ENCODE assay signal across 27 cellular contexts in genomic region chr11:29511394-29511793, GRCh38.
"Had no signal": no experiment of that assay in that cellular context is flagged by ENCODE, and none has a peak within 500 bp of the region (broad histone marks: within the 10 kb centered on the region; RNA-seq: fewer than 3 reads in every experiment).

No MANE protein-coding gene starts in this region.

- H3K9ac ChIP-seq: neural progenitor cell had no signal

- FAIRE-seq: pancreas, small intestine had no signal

- H3K4me1 ChIP-seq: neural progenitor cell, pancreas, prostate gland, right atrium auricular region, sigmoid colon, stomach, thyroid gland, tibial nerve, upper lobe of right lung, uterus had no signal

- H3K4me2 ChIP-seq: neural progenitor cell had no signal

- DNase-seq: naive B cell; naive thymus-derived CD8-positive, alpha-beta T cell; nephron progenitor cell; occipital lobe; pancreas; retina; sigmoid colon; small intestine; stimulated activated CD4-positive, alpha-beta T cell treated with anti-CD3 and anti-CD28 coated beads, Interleukin-15, amount 100 ng/mL, for 24 hours; stimulated activated CD4-positive, alpha-beta T cell treated with anti-CD3 and anti-CD28 coated beads, Interleukin-2, amount 100 ng/mL, for 24 hours; stimulated activated CD4-positive, alpha-beta T cell treated with anti-CD3 and anti-CD28 coated beads, Interleukin-2, amount 100 ng/mL, for 48 hours; stimulated activated CD4-positive, alpha-beta T cell treated with anti-CD3 and anti-CD28 coated beads, Interleukin-4, amount 100 ng/mL, for 24 hours; stimulated activated naive B cell treated with anti-CD40 and anti-IgM and Interleukin-4, amounts not matched to agents 10 μg/mL and 1 μg/mL and 100 μg/mL, for 72 hours; stimulated activated naive CD4-positive, alpha-beta T cell treated with Interleukin-2 at 50 U/mL for 16 hours; stomach; thyroid gland; trophoblast cell; upper lobe of right lung; uterus had no signal

- H3K36me3 Mint-ChIP-seq: naive B cell; naive thymus-derived CD8-positive, alpha-beta T cell; natural killer cell treated with Interleukin-12 subunit alpha and Interleukin-12 subunit beta and Interleukin-15 and Interleukin-18, amount 100 ng/mL, for 72 hours; neural progenitor cell; stimulated activated effector memory CD8-positive, alpha-beta T cell treated with anti-CD3 and anti-CD28 coated beads, Interleukin-12 subunit alpha, Interleukin-12 subunit beta, amount 100 ng/mL, for 72 hours; stimulated activated naive B cell treated with anti-CD40 and anti-IgM and Interleukin-4, amounts not matched to agents 10 μg/mL and 1 μg/mL and 100 μg/mL, for 72 hours had no signal

- H2AFZ ChIP-seq: neural progenitor cell had no signal

- H3K36me3 ChIP-seq: neural progenitor cell, pancreas, prostate gland, right atrium auricular region, sigmoid colon, stomach, thoracic aorta, thyroid gland, tibial nerve, upper lobe of right lung, uterus had no signal

- ATAC-seq: naive thymus-derived CD8-positive, alpha-beta T cell; natural killer cell treated with Interleukin-12 subunit alpha and Interleukin-12 subunit beta and Interleukin-15 and Interleukin-18, amount 100 ng/mL, for 72 hours; pancreas; stimulated activated effector memory CD8-positive, alpha-beta T cell treated with anti-CD3 and anti-CD28 coated beads, Interleukin-12 subunit alpha, Interleukin-12 subunit beta, amount 100 ng/mL, for 72 hours; stimulated activated naive B cell treated with anti-CD40 and anti-IgM and Interleukin-4, amounts not matched to agents 10 μg/mL and 1 μg/mL and 100 μg/mL, for 72 hours; upper lobe of right lung had no signal

- H3K9me3 Mint-ChIP-seq: nephron progenitor cell, neural progenitor cell had no signal

- H3K27ac ChIP-seq: neural progenitor cell, pancreas, prostate gland, right atrium auricular region, sigmoid colon, stomach, thoracic aorta, thyroid gland, tibial nerve, upper lobe of right lung, uterus had no signal

- H3K9me3 ChIP-seq: pancreas, prostate gland, right atrium auricular region, sigmoid colon, stomach, thoracic aorta, thyroid gland, tibial nerve, upper lobe of right lung, uterus had no signal

- H3K27ac Mint-ChIP-seq: naive B cell; naive thymus-derived CD8-positive, alpha-beta T cell; natural killer cell treated with Interleukin-12 subunit alpha and Interleukin-12 subunit beta and Interleukin-15 and Interleukin-18, amount 100 ng/mL, for 72 hours; nephron progenitor cell; neural progenitor cell; stimulated activated effector memory CD8-positive, alpha-beta T cell treated with anti-CD3 and anti-CD28 coated beads, Interleukin-12 subunit alpha, Interleukin-12 subunit beta, amount 100 ng/mL, for 72 hours; stimulated activated naive B cell treated with anti-CD40 and anti-IgM and Interleukin-4, amounts not matched to agents 10 μg/mL and 1 μg/mL and 100 μg/mL, for 72 hours; stimulated activated naive CD8-positive, alpha-beta T cell treated with anti-CD3 and anti-CD28 coated beads, Interleukin-15, Interleukin-2, amounts not matched to agents 100 ng/mL and 50 ng/mL, for 24 hours had no signal

- H3K27me3 ChIP-seq: neural progenitor cell, pancreas, right atrium auricular region, sigmoid colon, stomach, thyroid gland, tibial nerve, upper lobe of right lung, uterus had no signal

- H3K27me3 Mint-ChIP-seq: naive B cell; naive thymus-derived CD8-positive, alpha-beta T cell; natural killer cell treated with Interleukin-12 subunit alpha and Interleukin-12 subunit beta and Interleukin-15 and Interleukin-18, amount 100 ng/mL, for 72 hours; stimulated activated naive B cell treated with anti-CD40 and anti-IgM and Interleukin-4, amounts not matched to agents 10 μg/mL and 1 μg/mL and 100 μg/mL, for 72 hours; stimulated activated naive CD8-positive, alpha-beta T cell treated with anti-CD3 and anti-CD28 coated beads, Interleukin-15, Interleukin-2, amounts not matched to agents 100 ng/mL and 50 ng/mL, for 24 hours had no signal

- H3K4me3 Mint-ChIP-seq: naive B cell; naive thymus-derived CD8-positive, alpha-beta T cell; natural killer cell treated with Interleukin-12 subunit alpha and Interleukin-12 subunit beta and Interleukin-15 and Interleukin-18, amount 100 ng/mL, for 72 hours; nephron progenitor cell; neural progenitor cell; stimulated activated effector memory CD8-positive, alpha-beta T cell treated with anti-CD3 and anti-CD28 coated beads, Interleukin-12 subunit alpha, Interleukin-12 subunit beta, amount 100 ng/mL, for 72 hours; stimulated activated naive B cell treated with anti-CD40 and anti-IgM and Interleukin-4, amounts not matched to agents 10 μg/mL and 1 μg/mL and 100 μg/mL, for 72 hours; stimulated activated naive CD8-positive, alpha-beta T cell treated with anti-CD3 and anti-CD28 coated beads, Interleukin-15, Interleukin-2, amounts not matched to agents 100 ng/mL and 50 ng/mL, for 24 hours had no signal

- H3K4me1 Mint-ChIP-seq: naive B cell; naive thymus-derived CD8-positive, alpha-beta T cell; stimulated activated effector memory CD8-positive, alpha-beta T cell treated with anti-CD3 and anti-CD28 coated beads, Interleukin-12 subunit alpha, Interleukin-12 subunit beta, amount 100 ng/mL, for 72 hours; stimulated activated naive B cell treated with anti-CD40 and anti-IgM and Interleukin-4, amounts not matched to agents 10 μg/mL and 1 μg/mL and 100 μg/mL, for 72 hours had no signal

- H3K4me3 ChIP-seq: neural progenitor cell, pancreas, prostate gland, right atrium auricular region, sigmoid colon, stomach, thoracic aorta, thyroid gland, tibial nerve, upper lobe of right lung, uterus had no signal
